In the genomic region with DNA sequence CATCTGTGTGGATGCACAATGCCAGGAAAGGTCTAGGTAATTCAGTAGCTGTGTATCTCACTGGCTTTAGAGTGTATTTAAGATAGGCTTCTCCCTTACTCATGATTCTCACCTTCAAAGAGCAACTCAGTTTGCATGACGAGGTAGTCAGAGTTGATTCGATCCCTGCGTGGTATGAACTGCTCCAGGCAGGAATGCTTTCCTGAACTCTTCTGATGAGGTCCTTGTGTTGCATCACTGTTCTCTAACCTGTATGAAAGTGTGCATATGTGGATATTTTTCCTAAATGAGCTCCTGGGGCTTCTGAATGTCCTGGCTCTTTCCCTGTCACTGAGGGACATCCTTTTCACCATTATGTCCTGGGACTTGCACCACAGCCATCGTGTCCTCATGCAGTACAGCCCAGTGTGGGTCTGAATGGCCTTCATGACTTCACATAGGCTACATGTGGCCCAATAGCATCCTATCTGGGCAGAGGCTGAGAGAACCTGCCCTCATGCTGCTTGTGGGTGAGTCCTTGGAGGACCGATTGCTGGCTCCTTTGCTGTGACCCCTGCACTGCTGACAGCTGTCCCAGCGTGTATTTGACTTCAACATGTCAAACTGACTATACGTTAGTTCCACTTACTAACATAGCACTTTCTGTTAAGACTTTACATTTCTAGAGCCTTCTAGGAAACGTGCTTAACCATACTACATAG, we compare ENCODE assay signal across 1 cellular context.
A peak's percentile ranks its signal among the peaks of the same experiment; 100 is the strongest.
TF ChIP-seq lines count a peak whose summit lies in the region.

No MANE protein-coding gene starts in this region.

TF ChIP-seq in K562, 482 proteins besides CTCF, POLR2A, EP300 and RAD21 (continues in another document):
- TF ChIP-seq, protein P1, sequence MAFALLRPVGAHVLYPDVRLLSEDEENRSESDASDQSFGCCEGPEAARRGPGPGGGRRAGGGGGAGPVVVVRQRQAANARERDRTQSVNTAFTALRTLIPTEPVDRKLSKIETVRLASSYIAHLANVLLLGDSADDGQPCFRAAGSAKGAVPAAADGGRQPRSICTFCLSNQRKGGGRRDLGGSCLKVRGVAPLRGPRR (CRISPR knock-in tag; IDR thresholded peaks at IDR 0.05), result peak; percentile 84; the same call in 1 of the 2 replicates
- TF ChIP-seq ZFPM2 (CRISPR knock-in tag; IDR thresholded peaks at IDR 0.05) (no peak), KHSRP (IDR thresholded peaks at IDR 0.05) (no peak), PYGO2 (tag; IDR thresholded peaks at IDR 0.05) (0 out of 2 replicates have a peak, but pooled peaks have one; percentile 31), BACH1 (tag; IDR thresholded peaks at IDR 0.05) (no peak), TAF15 (IDR thresholded peaks at IDR 0.05; ENCODE audit: low read depth, low read length) (no peak), GTF2F1 (IDR thresholded peaks at IDR 0.05; ENCODE audit: low read depth, low read length) (no peak), E2F3 (CRISPR knock-in tag; IDR thresholded peaks at IDR 0.05) (no peak), SRSF3 (IDR thresholded peaks at IDR 0.05; ENCODE audit: insufficient read depth, low read length) (no peak), YBX1 (IDR thresholded peaks at IDR 0.05) (no peak), MCM5 (IDR thresholded peaks at IDR 0.05; ENCODE audit: low read depth) (no peak), ELF1 (tag; IDR thresholded peaks at IDR 0.05) (no peak), MAFF (IDR thresholded peaks at IDR 0.05; ENCODE audit: low read length) (no peak), NR2F6 (CRISPR knock-in tag; IDR thresholded peaks at IDR 0.05) (no peak), ZNF785 (CRISPR knock-in tag; IDR thresholded peaks at IDR 0.05) (peak; percentile 7; the same call in 1 of the 2 replicates), ZNF324 (CRISPR knock-in tag; IDR thresholded peaks at IDR 0.05) (0 out of 2 replicates have a peak, but pooled peaks have one; percentile 7), RB1 (IDR thresholded peaks at IDR 0.05; ENCODE audit: low read depth) (no peak), ZNF311 (CRISPR knock-in tag; IDR thresholded peaks at IDR 0.05) (peak; percentile 89), STAT5B (CRISPR knock-in tag; IDR thresholded peaks at IDR 0.05) (peak; percentile 58; the same call in 1 of the 2 replicates), ZNF76 (CRISPR knock-in tag; IDR thresholded peaks at IDR 0.05; ENCODE audit: borderline replicate concordance) (no peak), SOX6 (IDR thresholded peaks at IDR 0.05) (no peak), TEAD1 (CRISPR knock-in tag; IDR thresholded peaks at IDR 0.05) (0 out of 4 replicates have a peak, but pooled peaks of 1 of the 2 experiments have one; percentile 30), TEAD2 (tag; IDR thresholded peaks at IDR 0.05) (0 out of 2 replicates have a peak, but pooled peaks have one; percentile 4)
- TF ChIP-seq, protein P2, sequence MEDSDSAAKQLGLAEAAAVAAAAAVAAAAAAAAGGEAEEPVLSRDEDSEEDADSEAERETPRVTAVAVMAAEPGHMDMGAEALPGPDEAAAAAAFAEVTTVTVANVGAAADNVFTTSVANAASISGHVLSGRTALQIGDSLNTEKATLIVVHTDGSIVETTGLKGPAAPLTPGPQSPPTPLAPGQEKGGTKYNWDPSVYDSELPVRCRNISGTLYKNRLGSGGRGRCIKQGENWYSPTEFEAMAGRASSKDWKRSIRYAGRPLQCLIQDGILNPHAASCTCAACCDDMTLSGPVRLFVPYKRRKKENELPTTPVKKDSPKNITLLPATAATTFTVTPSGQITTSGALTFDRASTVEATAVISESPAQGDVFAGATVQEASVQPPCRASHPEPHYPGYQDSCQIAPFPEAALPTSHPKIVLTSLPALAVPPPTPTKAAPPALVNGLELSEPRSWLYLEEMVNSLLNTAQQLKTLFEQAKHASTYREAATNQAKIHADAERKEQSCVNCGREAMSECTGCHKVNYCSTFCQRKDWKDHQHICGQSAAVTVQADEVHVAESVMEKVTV (CRISPR knock-in tag; IDR thresholded peaks at IDR 0.05), result 0 out of 2 replicates have a peak, but pooled peaks have one; percentile 17
- TF ChIP-seq, protein P3, sequence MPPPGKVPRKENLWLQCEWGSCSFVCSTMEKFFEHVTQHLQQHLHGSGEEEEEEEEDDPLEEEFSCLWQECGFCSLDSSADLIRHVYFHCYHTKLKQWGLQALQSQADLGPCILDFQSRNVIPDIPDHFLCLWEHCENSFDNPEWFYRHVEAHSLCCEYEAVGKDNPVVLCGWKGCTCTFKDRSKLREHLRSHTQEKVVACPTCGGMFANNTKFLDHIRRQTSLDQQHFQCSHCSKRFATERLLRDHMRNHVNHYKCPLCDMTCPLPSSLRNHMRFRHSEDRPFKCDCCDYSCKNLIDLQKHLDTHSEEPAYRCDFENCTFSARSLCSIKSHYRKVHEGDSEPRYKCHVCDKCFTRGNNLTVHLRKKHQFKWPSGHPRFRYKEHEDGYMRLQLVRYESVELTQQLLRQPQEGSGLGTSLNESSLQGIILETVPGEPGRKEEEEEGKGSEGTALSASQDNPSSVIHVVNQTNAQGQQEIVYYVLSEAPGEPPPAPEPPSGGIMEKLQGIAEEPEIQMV (tag; conservative IDR thresholded peaks at IDR 0.05; ENCODE audit: low read depth), result 0 out of 2 replicates have a peak, but pooled peaks have one; percentile 31
- TF ChIP-seq, protein P4, sequence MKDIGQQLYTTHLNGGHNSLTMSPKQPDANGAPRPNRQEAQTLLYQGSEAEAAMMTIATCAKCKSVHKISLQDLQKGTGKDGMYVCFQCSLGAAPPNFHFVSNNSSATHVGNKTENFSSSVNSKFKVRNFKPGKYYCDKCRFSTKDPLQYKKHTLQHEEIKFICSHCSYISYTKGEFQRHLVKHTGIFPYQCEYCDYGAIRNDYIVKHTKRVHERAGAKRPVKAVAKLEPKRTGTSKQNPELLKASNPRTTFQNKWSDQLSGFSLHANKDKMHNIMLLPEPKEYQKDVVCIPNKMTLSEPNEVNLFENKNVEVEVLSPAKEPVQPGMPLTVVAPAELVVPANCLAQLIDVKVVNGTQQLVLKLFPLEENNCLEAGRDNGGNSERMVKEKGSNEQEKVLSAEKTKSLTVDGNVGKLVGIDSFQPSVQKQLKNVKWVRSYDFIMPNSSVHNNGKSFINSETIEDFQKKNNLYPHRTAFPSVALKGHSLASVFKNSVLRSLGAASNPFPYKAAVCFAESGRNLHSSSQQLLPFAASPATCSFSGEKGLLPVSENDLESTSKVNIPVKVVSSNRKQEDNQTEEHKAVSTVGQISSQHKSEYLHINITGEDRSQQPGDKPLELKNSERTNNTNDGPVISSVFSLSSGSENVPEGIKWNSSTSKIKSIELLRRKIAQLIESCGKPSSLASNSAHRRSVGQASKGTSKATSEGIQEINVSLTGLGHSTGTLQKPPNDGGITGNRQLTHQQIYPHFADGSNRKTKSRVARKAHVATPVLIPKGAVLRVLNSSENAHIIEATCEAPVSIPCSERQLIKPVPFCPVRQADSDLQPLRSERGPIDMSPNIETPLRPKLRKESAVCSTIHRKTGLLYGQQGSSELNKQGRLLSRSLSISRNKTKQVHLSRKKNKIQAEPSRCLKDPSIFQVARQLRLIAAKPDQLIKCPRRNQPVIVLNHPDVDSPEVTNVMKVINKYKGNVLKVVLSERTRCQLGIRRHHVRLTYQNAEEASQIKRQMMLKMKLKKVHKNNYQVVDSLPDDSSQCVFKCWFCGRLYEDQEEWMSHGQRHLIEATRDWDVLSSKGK (CRISPR knock-in tag; IDR thresholded peaks at IDR 0.05), result no peak
- TF ChIP-seq, protein P5, sequence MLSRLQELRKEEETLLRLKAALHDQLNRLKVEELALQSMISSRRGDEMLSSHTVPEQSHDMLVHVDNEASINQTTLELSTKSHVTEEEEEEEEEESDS (CRISPR knock-in tag; IDR thresholded peaks at IDR 0.05), result no peak
- TF ChIP-seq, protein P6, sequence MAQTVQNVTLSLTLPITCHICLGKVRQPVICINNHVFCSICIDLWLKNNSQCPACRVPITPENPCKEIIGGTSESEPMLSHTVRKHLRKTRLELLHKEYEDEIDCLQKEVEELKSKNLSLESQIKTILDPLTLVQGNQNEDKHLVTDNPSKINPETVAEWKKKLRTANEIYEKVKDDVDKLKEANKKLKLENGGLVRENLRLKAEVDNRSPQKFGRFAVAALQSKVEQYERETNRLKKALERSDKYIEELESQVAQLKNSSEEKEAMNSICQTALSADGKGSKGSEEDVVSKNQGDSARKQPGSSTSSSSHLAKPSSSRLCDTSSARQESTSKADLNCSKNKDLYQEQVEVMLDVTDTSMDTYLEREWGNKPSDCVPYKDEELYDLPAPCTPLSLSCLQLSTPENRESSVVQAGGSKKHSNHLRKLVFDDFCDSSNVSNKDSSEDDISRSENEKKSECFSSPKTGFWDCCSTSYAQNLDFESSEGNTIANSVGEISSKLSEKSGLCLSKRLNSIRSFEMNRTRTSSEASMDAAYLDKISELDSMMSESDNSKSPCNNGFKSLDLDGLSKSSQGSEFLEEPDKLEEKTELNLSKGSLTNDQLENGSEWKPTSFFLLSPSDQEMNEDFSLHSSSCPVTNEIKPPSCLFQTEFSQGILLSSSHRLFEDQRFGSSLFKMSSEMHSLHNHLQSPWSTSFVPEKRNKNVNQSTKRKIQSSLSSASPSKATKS (CRISPR knock-in tag; IDR thresholded peaks at IDR 0.05), result 0 out of 2 replicates have a peak, but pooled peaks have one; percentile 42
- TF ChIP-seq, protein P7, sequence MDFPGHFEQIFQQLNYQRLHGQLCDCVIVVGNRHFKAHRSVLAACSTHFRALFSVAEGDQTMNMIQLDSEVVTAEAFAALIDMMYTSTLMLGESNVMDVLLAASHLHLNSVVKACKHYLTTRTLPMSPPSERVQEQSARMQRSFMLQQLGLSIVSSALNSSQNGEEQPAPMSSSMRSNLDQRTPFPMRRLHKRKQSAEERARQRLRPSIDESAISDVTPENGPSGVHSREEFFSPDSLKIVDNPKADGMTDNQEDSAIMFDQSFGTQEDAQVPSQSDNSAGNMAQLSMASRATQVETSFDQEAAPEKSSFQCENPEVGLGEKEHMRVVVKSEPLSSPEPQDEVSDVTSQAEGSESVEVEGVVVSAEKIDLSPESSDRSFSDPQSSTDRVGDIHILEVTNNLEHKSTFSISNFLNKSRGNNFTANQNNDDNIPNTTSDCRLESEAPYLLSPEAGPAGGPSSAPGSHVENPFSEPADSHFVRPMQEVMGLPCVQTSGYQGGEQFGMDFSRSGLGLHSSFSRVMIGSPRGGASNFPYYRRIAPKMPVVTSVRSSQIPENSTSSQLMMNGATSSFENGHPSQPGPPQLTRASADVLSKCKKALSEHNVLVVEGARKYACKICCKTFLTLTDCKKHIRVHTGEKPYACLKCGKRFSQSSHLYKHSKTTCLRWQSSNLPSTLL (IDR thresholded peaks at IDR 0.05), result no peak
- TF ChIP-seq, protein P8, sequence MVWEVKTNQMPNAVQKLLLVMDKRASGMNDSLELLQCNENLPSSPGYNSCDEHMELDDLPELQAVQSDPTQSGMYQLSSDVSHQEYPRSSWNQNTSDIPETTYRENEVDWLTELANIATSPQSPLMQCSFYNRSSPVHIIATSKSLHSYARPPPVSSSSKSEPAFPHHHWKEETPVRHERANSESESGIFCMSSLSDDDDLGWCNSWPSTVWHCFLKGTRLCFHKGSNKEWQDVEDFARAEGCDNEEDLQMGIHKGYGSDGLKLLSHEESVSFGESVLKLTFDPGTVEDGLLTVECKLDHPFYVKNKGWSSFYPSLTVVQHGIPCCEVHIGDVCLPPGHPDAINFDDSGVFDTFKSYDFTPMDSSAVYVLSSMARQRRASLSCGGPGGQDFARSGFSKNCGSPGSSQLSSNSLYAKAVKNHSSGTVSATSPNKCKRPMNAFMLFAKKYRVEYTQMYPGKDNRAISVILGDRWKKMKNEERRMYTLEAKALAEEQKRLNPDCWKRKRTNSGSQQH (CRISPR knock-in tag; IDR thresholded peaks at IDR 0.05), result 0 out of 2 replicates have a peak, but pooled peaks have one; percentile 9
- TF ChIP-seq, protein P9, sequence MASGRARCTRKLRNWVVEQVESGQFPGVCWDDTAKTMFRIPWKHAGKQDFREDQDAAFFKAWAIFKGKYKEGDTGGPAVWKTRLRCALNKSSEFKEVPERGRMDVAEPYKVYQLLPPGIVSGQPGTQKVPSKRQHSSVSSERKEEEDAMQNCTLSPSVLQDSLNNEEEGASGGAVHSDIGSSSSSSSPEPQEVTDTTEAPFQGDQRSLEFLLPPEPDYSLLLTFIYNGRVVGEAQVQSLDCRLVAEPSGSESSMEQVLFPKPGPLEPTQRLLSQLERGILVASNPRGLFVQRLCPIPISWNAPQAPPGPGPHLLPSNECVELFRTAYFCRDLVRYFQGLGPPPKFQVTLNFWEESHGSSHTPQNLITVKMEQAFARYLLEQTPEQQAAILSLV (tag; IDR thresholded peaks at IDR 0.05), result peak; percentile 62
- TF ChIP-seq, protein P10, sequence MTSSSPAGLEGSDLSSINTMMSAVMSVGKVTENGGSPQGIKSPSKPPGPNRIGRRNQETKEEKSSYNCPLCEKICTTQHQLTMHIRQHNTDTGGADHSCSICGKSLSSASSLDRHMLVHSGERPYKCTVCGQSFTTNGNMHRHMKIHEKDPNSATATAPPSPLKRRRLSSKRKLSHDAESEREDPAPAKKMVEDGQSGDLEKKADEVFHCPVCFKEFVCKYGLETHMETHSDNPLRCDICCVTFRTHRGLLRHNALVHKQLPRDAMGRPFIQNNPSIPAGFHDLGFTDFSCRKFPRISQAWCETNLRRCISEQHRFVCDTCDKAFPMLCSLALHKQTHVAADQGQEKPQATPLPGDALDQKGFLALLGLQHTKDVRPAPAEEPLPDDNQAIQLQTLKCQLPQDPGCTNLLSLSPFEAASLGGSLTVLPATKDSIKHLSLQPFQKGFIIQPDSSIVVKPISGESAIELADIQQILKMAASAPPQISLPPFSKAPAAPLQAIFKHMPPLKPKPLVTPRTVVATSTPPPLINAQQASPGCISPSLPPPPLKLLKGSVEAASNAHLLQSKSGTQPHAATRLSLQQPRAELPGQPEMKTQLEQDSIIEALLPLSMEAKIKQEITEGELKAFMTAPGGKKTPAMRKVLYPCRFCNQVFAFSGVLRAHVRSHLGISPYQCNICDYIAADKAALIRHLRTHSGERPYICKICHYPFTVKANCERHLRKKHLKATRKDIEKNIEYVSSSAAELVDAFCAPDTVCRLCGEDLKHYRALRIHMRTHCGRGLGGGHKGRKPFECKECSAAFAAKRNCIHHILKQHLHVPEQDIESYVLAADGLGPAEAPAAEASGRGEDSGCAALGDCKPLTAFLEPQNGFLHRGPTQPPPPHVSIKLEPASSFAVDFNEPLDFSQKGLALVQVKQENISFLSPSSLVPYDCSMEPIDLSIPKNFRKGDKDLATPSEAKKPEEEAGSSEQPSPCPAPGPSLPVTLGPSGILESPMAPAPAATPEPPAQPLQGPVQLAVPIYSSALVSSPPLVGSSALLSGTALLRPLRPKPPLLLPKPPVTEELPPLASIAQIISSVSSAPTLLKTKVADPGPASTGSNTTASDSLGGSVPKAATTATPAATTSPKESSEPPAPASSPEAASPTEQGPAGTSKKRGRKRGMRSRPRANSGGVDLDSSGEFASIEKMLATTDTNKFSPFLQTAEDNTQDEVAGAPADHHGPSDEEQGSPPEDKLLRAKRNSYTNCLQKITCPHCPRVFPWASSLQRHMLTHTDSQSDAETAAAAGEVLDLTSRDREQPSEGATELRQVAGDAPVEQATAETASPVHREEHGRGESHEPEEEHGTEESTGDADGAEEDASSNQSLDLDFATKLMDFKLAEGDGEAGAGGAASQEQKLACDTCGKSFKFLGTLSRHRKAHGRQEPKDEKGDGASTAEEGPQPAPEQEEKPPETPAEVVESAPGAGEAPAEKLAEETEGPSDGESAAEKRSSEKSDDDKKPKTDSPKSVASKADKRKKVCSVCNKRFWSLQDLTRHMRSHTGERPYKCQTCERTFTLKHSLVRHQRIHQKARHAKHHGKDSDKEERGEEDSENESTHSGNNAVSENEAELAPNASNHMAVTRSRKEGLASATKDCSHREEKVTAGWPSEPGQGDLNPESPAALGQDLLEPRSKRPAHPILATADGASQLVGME (CRISPR knock-in tag; IDR thresholded peaks at IDR 0.05), result 0 out of 2 replicates have a peak, but pooled peaks have one; percentile 8
- TF ChIP-seq, protein P11, sequence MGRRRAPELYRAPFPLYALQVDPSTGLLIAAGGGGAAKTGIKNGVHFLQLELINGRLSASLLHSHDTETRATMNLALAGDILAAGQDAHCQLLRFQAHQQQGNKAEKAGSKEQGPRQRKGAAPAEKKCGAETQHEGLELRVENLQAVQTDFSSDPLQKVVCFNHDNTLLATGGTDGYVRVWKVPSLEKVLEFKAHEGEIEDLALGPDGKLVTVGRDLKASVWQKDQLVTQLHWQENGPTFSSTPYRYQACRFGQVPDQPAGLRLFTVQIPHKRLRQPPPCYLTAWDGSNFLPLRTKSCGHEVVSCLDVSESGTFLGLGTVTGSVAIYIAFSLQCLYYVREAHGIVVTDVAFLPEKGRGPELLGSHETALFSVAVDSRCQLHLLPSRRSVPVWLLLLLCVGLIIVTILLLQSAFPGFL (CRISPR knock-in tag; IDR thresholded peaks at IDR 0.05), result no peak
